9 cellular contexts compared by ENCODE assay signal in the genomic region with DNA sequence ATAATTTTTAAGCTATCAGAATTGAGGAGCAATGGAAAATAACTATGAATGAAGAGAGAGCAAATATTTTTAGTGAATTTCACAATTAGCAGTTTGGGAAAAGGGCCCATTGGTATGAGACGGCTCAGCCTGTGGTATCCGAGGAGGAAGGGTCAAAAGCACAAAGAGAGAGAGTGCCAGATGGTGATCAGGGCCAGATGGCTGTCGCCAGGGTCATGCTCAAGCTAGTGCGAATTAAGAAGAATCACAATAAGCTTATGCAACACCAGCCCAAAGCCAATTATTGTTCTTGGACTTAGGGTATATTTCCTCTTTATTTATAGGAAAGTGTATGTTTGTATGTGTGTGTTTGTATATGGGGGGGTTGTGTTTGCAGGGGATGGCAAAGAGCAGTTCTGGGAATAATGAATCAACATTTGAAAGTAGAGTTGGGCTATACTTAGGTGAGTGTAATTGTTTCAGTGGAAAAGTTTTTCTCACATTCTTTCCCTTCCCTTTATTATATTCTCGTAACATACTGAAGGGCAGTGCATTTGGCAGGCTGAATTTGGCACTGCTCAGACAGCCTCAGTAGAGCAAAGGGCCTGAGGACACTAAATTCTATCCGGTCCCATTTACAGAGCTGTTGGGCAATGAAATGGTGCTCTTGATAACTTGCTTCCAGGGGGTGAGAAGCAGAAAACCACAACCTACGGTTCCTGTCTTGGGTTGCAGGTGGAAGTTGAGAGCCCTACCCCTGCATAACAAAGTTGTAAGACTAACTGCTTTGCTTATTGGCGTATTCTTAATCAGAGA. TPM values are rescaled to one million over a fixed set of nuclear protein-coding genes. Genes with fewer than 3 reads are reported as not detected.
A peak's percentile ranks its signal among the peaks of the same experiment; 100 is the strongest.
DNase-seq lines count a peak whose midpoint lies in the region; ATAC-seq and TF ChIP-seq lines count a peak whose summit lies in the region.
"Had no signal": no experiment of that assay in that cellular context is flagged by ENCODE, and none has a peak within 500 bp of the region (broad histone marks: within the 10 kb centered on the region; RNA-seq: fewer than 3 reads in every experiment).

No MANE protein-coding gene starts in this region.

- H3K9ac ChIP-seq in GM23248 (peak overlapping the region; percentile 10; the same call in 1 of the 2 replicates), stomach smooth muscle (ENCODE audit: low read length in 2 of 2) (peak overlapping the region in 1 of 2 donors; percentile 56)

- peaks cover 11% of the 10 kb centered on the region for H3K36me3 Mint-ChIP-seq in WTC11
- peaks cover 0 to 25% (median 11%) of the 10 kb centered on the region in 5 donors for H3K36me3 Mint-ChIP-seq in naive thymus-derived CD4-positive, alpha-beta T cell

- ATAC-seq in WTC11 (no peak), right cardiac atrium (peak; percentile 80 to 92), HG03565 (IDR thresholded peaks at IDR 0.05; ENCODE audit: unreplicated experiment) (no peak)
- no peak for ATAC-seq in naive thymus-derived CD4-positive, alpha-beta T cell

- no peaks in the 10 kb centered on the region; the same call in 1 of the 2 replicates for H3K27me3 Mint-ChIP-seq in WTC11 (ENCODE audit: low read depth)
- H3K27me3 Mint-ChIP-seq in naive thymus-derived CD4-positive, alpha-beta T cell = no peaks in the 10 kb centered on the region

- no peaks in the 10 kb centered on the region for H3K79me2 ChIP-seq in GM23248 (ENCODE audit: insufficient read depth)

- H3K9me3 ChIP-seq in GM23248 (ENCODE audit: low read depth) (no peaks in the 10 kb centered on the region), right cardiac atrium (ENCODE audit: control insufficient read depth, low read length) (no peaks in the 10 kb centered on the region), stomach smooth muscle (ENCODE audit: control insufficient read depth in 2 of 2, low read length in 2 of 2) (peaks cover 0 to 16% of the 10 kb centered on the region in 2 donors)
- peaks cover 0 to 9% (median 0%) of the 10 kb centered on the region in 3 experiments for H3K9me3 ChIP-seq in naive thymus-derived CD4-positive, alpha-beta T cell (ENCODE audit: control insufficient read depth in 2 of 3, low read length in 3 of 3)

- H3K4me1 ChIP-seq in GM23248 (ENCODE audit: insufficient read depth) (peaks cover 23% of the 10 kb centered on the region), right cardiac atrium (ENCODE audit: control insufficient read depth, insufficient read depth, low read length) (no peaks in the 10 kb centered on the region), stomach smooth muscle (ENCODE audit: control insufficient read depth, insufficient read depth, low read length) (peaks cover 11% of the 10 kb centered on the region)
- H3K4me1 ChIP-seq in naive thymus-derived CD4-positive, alpha-beta T cell (ENCODE audit: control insufficient read depth in 2 of 2, insufficient read depth in 2 of 2, low read length in 2 of 2) = no peaks in the 10 kb centered on the region

- H4K20me1 ChIP-seq in GM23248 (ENCODE audit: insufficient read depth) = no peaks in the 10 kb centered on the region

- H3K9me2 ChIP-seq in GM23248 (ENCODE audit: insufficient read depth) = no peaks in the 10 kb centered on the region

- DNase-seq in GM23248 (peak; percentile 80), WTC11 (ENCODE audit: low spot score) (no peak), right cardiac atrium (peak; percentile 63 to 88 (median 77)), 8988T (no peak)
- DNase-seq in NK-92 treated with Interleukin-12 subunit alpha and Interleukin-12 subunit beta, amount 100 ng/mL, for 24 hours (lab: John Stamatoyannopoulos, UW) = no peak
- no peak for DNase-seq in naive thymus-derived CD4-positive, alpha-beta T cell
- DNase-seq: SIG-M5 had no signal

- H3K4me3 ChIP-seq in GM23248 = no peak overlapping the region
- H3K4me3 ChIP-seq in right cardiac atrium (ENCODE audit: low read length) = no peak overlapping the region
- H3K4me3 ChIP-seq in stomach smooth muscle (ENCODE audit: low read length in 2 of 2) = peak overlapping the region in 1 of 2 donors; percentile 12
- H3K4me3 ChIP-seq in naive thymus-derived CD4-positive, alpha-beta T cell (ENCODE audit: low read length) = no peak overlapping the region

- 0 out of 2 replicates have a peak overlapping the region, but pooled peaks have one; percentile 37 for H3K27ac Mint-ChIP-seq in WTC11
- H3K27ac Mint-ChIP-seq in naive thymus-derived CD4-positive, alpha-beta T cell = no peak overlapping the region

- H3F3A ChIP-seq in GM23248 (ENCODE audit: insufficient read depth) = peaks cover 54% of the 10 kb centered on the region

- H3K4me3 Mint-ChIP-seq in WTC11 = no peak overlapping the region
- no peak overlapping the region for H3K4me3 Mint-ChIP-seq in naive thymus-derived CD4-positive, alpha-beta T cell

- in situ Hi-C loops in GM23248 (cut with MboI) = loop anchor here (10.0 kb wide), 1 partner anchor 152 kb away; no protein-coding TSS in a partner anchor

- H3K27me3 ChIP-seq in GM23248 (replicated peaks; ENCODE audit: insufficient read depth) (no peaks in the 10 kb centered on the region), right cardiac atrium (ENCODE audit: control insufficient read depth, insufficient read depth) (no peaks in the 10 kb centered on the region), stomach smooth muscle (ENCODE audit: control insufficient read depth in 1 of 2, insufficient read depth in 2 of 2, low read length in 2 of 2) (no peaks in the 10 kb centered on the region)
- no peaks in the 10 kb centered on the region for H3K27me3 ChIP-seq in naive thymus-derived CD4-positive, alpha-beta T cell (ENCODE audit: control insufficient read depth in 2 of 2, insufficient read depth in 2 of 2, low read length in 2 of 2)

- no peak for TF ChIP-seq CTCF in WTC11 (IDR thresholded peaks at IDR 0.05)

- POLR2A ChIA-PET in WTC11 (lab: Charles Lee) = no interaction called here
- POLR2A ChIA-PET in naive thymus-derived CD4-positive, alpha-beta T cell (lab: Charles Lee) = no interaction called here

- 17 to 20% methylated on average over 8 of the region's 8 CpGs for WGBS in GM23248 (ENCODE audit: low coverage in 1 of 2, low lambda C conversion rate in 2 of 2, missing lambda C conversion rate in 2 of 2), 2 experiments
- WGBS in right cardiac atrium = 46% methylated on average over 8 of the region's 8 CpGs

- H2AFZ ChIP-seq in GM23248 = no peak overlapping the region

- CTCF ChIA-PET in WTC11 (lab: Charles Lee) = interaction anchor here (0.6 to 2.5 kb wide), 11 partner anchors 10 to 241 kb away, joined by 3 to 29 read pairs (median 4); no protein-coding TSS in a partner anchor
- CTCF ChIA-PET in naive thymus-derived CD4-positive, alpha-beta T cell (lab: Charles Lee) = no interaction called here

- H3K36me3 ChIP-seq in GM23248 (ENCODE audit: low read depth) (peaks cover 18% of the 10 kb centered on the region), stomach smooth muscle (ENCODE audit: control insufficient read depth in 2 of 2, insufficient read depth in 2 of 2, low read length in 2 of 2) (peaks cover 0 to 5% of the 10 kb centered on the region in 2 donors)
- H3K36me3 ChIP-seq in naive thymus-derived CD4-positive, alpha-beta T cell (ENCODE audit: control insufficient read depth in 2 of 3, insufficient read depth in 3 of 3, low read length in 3 of 3) = no peaks in the 10 kb centered on the region

- intact Hi-C loops in right cardiac atrium (cut with DNase I) = loop anchor here in 2 of 4 donors (10.0 kb wide), 2 partner anchors 172 to 182 kb away; a partner anchor contains a TSS
- intact Hi-C loops in naive thymus-derived CD4-positive, alpha-beta T cell (cut with micrococcal nuclease) = no loop called here

- H3K27ac ChIP-seq in GM23248 (peak overlapping the region; percentile 45), right cardiac atrium (ENCODE audit: low read length) (peak overlapping the region; percentile 33), stomach smooth muscle (ENCODE audit: low read length) (peak overlapping the region; percentile 66)
- H3K27ac ChIP-seq in naive thymus-derived CD4-positive, alpha-beta T cell (ENCODE audit: low read depth, low read length) = no peak overlapping the region

- H3K9me3 Mint-ChIP-seq in WTC11 = peaks cover 25% of the 10 kb centered on the region
- peaks cover 3 to 27% (median 12%) of the 10 kb centered on the region in 11 donors for H3K9me3 Mint-ChIP-seq in naive thymus-derived CD4-positive, alpha-beta T cell

- H3K4me1 Mint-ChIP-seq in WTC11 = no peaks in the 10 kb centered on the region; the same call in 1 of the 2 replicates
- H3K4me1 Mint-ChIP-seq in naive thymus-derived CD4-positive, alpha-beta T cell = peaks cover 0 to 3% (median 0%) of the 10 kb centered on the region in 7 donors

- peak overlapping the region; percentile 27 for H3K4me2 ChIP-seq in GM23248 (ENCODE audit: unreplicated experiment)

TF ChIP-seq in WTC11, 78 proteins besides CTCF, POLR2A, EP300 and RAD21 (continues in another document):
- TF ChIP-seq ZNF396 (CRISPR knock-in tag; IDR thresholded peaks at IDR 0.05; ENCODE audit: borderline replicate concordance) = no peak
- no peak for TF ChIP-seq ZNF219 (CRISPR knock-in tag; IDR thresholded peaks at IDR 0.05; ENCODE audit: borderline replicate concordance)
- TF ChIP-seq, protein P1, sequence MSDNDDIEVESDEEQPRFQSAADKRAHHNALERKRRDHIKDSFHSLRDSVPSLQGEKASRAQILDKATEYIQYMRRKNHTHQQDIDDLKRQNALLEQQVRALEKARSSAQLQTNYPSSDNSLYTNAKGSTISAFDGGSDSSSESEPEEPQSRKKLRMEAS (CRISPR knock-in tag; IDR thresholded peaks at IDR 0.05) = no peak

RNA-seq across cellular contexts. Expression of a gene that starts 19.5 kb away (rescaled TPM):
- 194 and 196 TPM in 2 replicates for total RNA-seq in GM23248 (2014; rRNA removed; shearing (Covaris generic))
- 94.7 and 96.1 TPM in 2 replicates for polyA plus RNA-seq in GM23248 (2016; fragmentation: Nextera tagmentation; extraction: Ambion mirVana)
- total RNA-seq in WTC11 (2021) = 0.34 to 0.85 TPM (median 0.46 TPM) in 3 replicates
- total RNA-seq in right cardiac atrium = 10 to 100 TPM; 57.7 to 82.1 (median 67.4) TPM
- polyA plus RNA-seq in right cardiac atrium = 12.8 TPM
- total RNA-seq in naive thymus-derived CD4-positive, alpha-beta T cell = under 1 TPM; 0.24 to 0.44 (median 0.35) TPM
- not detected for polyA plus RNA-seq in naive thymus-derived CD4-positive, alpha-beta T cell

RNA-seq across cellular contexts. Expression of a gene that starts 51.3 kb away (rescaled TPM):
- 406 and 457 TPM in 2 replicates for total RNA-seq in GM23248 (2014; rRNA removed; shearing (Covaris generic))
- polyA plus RNA-seq in GM23248 (2016; fragmentation: Nextera tagmentation; extraction: Ambion mirVana) (524 and 534 TPM in 2 replicates), right cardiac atrium (32.7 TPM)
- total RNA-seq in WTC11 (2021) (31.1 to 31.7 TPM (median 31.6 TPM) in 3 replicates), right cardiac atrium (10 to 100 TPM; 23.9 to 51.4 (median 30.1) TPM)
- 10 to 100 TPM; 18.0 to 29.6 (median 22.7) TPM for total RNA-seq in naive thymus-derived CD4-positive, alpha-beta T cell
- polyA plus RNA-seq in naive thymus-derived CD4-positive, alpha-beta T cell = 10 to 100 TPM; 26.0 to 27.7 TPM

Comparison
In these comparisons a context has a peak if more than half of its experiments do, and no peak if none do; other contexts are left out.
1. DNase-seq: peak in GM23248 (single experiment) and right cardiac atrium (3 of 3); none in WTC11 (single experiment), NK-92 treated with Interleukin-12 subunit alpha and Interleukin-12 subunit beta, amount 100 ng/mL, for 24 hours (single experiment), naive thymus-derived CD4-positive, alpha-beta T cell (0 of 9) and 8988T (single experiment).
2. ATAC-seq: peak in right cardiac atrium (2 of 2); none in WTC11 (single experiment), HG03565 (single experiment) and naive thymus-derived CD4-positive, alpha-beta T cell (single experiment).
3. RNA of a gene that starts 19.5 kb away (total RNA-seq): 194 to 196 TPM in GM23248 and 57.7 to 82.1 TPM in right cardiac atrium; 0.34 to 0.85 TPM in WTC11 and 0.24 to 0.44 TPM in naive thymus-derived CD4-positive, alpha-beta T cell; every median in the first group is over 10 times any median in the second.